8 cellular contexts compared by ENCODE assay signal in genomic region chr10:104255244-104255981, GRCh38. TPM values are rescaled to one million over a fixed set of nuclear protein-coding genes. Genes with fewer than 3 reads are reported as not detected.
DNase-seq lines count a peak whose midpoint lies in the region; ATAC-seq and TF ChIP-seq lines count a peak whose summit lies in the region.

No MANE protein-coding gene starts in this region.

- H3K4me1 ChIP-seq in Karpas-422 (ENCODE audit: low read length) (peaks cover 23% of the 10 kb centered on the region), cardiac muscle cell (ENCODE audit: low read depth) (peaks cover 41% of the 10 kb centered on the region), parathyroid adenoma (peaks cover 36% of the 10 kb centered on the region)

- H3K4me3 ChIP-seq in Karpas-422 (ENCODE audit: low read length) (peak overlapping the region; percentile 88), cardiac muscle cell (peak overlapping the region; percentile 83), parathyroid adenoma (ENCODE audit: low read depth, low read length) (peak overlapping the region; percentile 83)

- H3K36me3 ChIP-seq in Karpas-422 (ENCODE audit: insufficient read depth, low read length) (peaks cover 19% of the 10 kb centered on the region; the same call in 1 of the 2 replicates), cardiac muscle cell (peaks cover 6% of the 10 kb centered on the region), parathyroid adenoma (ENCODE audit: control insufficient read depth, insufficient read depth, low read length) (no peaks in the 10 kb centered on the region)

- H3K27me3 ChIP-seq in Karpas-422 (ENCODE audit: low read length) (no peaks in the 10 kb centered on the region), cardiac muscle cell (no peaks in the 10 kb centered on the region), parathyroid adenoma (ENCODE audit: control insufficient read depth, insufficient read depth, low read length) (no peaks in the 10 kb centered on the region)

- H3K9me3 Mint-ChIP-seq in activated naive CD4-positive, alpha-beta T cell treated with anti-CD3 and anti-CD28 coated beads, Interleukin-2, amount 50 U/mL, for 72 hours = peaks cover 5 to 6% of the 10 kb centered on the region in 2 donors

- H3K36me3 Mint-ChIP-seq in activated naive CD4-positive, alpha-beta T cell treated with anti-CD3 and anti-CD28 coated beads, Interleukin-2, amount 50 U/mL, for 72 hours = peaks cover 42 to 60% of the 10 kb centered on the region in 2 donors

- H4K20me1 ChIP-seq in Karpas-422 (ENCODE audit: insufficient read depth, low read depth, low read length) = no peaks in the 10 kb centered on the region; the same call in 1 of the 2 replicates

- H3K9ac ChIP-seq in Karpas-422 (ENCODE audit: low read length) (peak overlapping the region; percentile 96), parathyroid adenoma (peak overlapping the region; percentile 94)

- no peak overlapping the region; the same call in 1 of the 2 replicates for H2AFZ ChIP-seq in Karpas-422 (ENCODE audit: low read length)
- peak overlapping the region; percentile 98 for H2AFZ ChIP-seq in parathyroid adenoma

- H3K9me3 ChIP-seq in Karpas-422 (ENCODE audit: low read length) (no peaks in the 10 kb centered on the region), cardiac muscle cell (ENCODE audit: low read depth) (no peaks in the 10 kb centered on the region), parathyroid adenoma (ENCODE audit: control insufficient read depth, low read length) (no peaks in the 10 kb centered on the region)

- H3K27ac Mint-ChIP-seq in activated naive CD4-positive, alpha-beta T cell treated with anti-CD3 and anti-CD28 coated beads, Interleukin-2, amount 50 U/mL, for 72 hours = peak overlapping the region; percentile 95 to 96

- H3K4me2 ChIP-seq in Karpas-422 (ENCODE audit: low read depth, low read length, poor library complexity, severe bottlenecking) (peak overlapping the region; percentile 95), parathyroid adenoma (ENCODE audit: low read length) (peak overlapping the region; percentile 85)

- TF ChIP-seq CTCF in GM20000 (IDR thresholded peaks at IDR 0.05; ENCODE audit: extremely low read depth, missing control alignments) (no peak), cardiac muscle cell (IDR thresholded peaks at IDR 0.05; ENCODE audit: low read depth, low read length) (no peak), parathyroid adenoma (IDR thresholded peaks at IDR 0.05) (no peak)

- H3K27ac ChIP-seq in Karpas-422 (ENCODE audit: low read length) (peak overlapping the region; percentile 25; the same call in 1 of the 2 replicates), cardiac muscle cell (peak overlapping the region; percentile 71), parathyroid adenoma (peak overlapping the region; percentile 90)

- H3K9me2 ChIP-seq in Karpas-422 (replicated peaks; ENCODE audit: insufficient read depth, low read length) = no peaks in the 10 kb centered on the region

- H3K79me2 ChIP-seq in Karpas-422 (ENCODE audit: low read length) = peaks cover 56% of the 10 kb centered on the region
- peaks cover 6% of the 10 kb centered on the region for H3K79me2 ChIP-seq in parathyroid adenoma

- ATAC-seq in activated naive CD4-positive, alpha-beta T cell treated with anti-CD3 and anti-CD28 coated beads, Interleukin-2, amount 50 U/mL, for 72 hours = peak; percentile 82 to 85

- in situ Hi-C loops in Caki2 (cut with HindIII; ENCODE audit: low pct_unique_long_range_greater_than_20kb, low sequenced_read_pairs) = no loop called here

- peak; percentile 23 for DNase-seq in Caki2 (ENCODE audit: low read depth)
- peak; percentile 54 for DNase-seq in GM20000 (ENCODE audit: low spot score)
- DNase-seq in Karpas-422 = peak; percentile 67
- peak in 1 of 2 donors; percentile 19 for DNase-seq in activated naive CD4-positive, alpha-beta T cell treated with anti-CD3 and anti-CD28 coated beads, Interleukin-2, amount 50 U/mL, for 72 hours (ENCODE audit: low spot score in 2 of 2)
- peak in 1 of 2 donors; percentile 60 for DNase-seq in cardiac muscle cell (ENCODE audit: low read depth in 1 of 2, low spot score in 1 of 2)
- no peak for DNase-seq in NK-92 (lab: John Stamatoyannopoulos, UW; ENCODE audit: unreplicated experiment)
- no peak for DNase-seq in activated CD8-positive, alpha-beta memory T cell treated with anti-CD3 and anti-CD28 coated beads for 24 hours

RNA-seq across cellular contexts. Expression of gene GSTO1, which starts 0.7 kb away (rescaled TPM):
- total RNA-seq in Caki2 (2014; rRNA removed; shearing (Covaris generic); ENCODE audit: low replicate concordance) = 96.6 and 108 TPM in 2 replicates
- 72.6 and 86.4 TPM in 2 replicates for total RNA-seq in Karpas-422 (2014; rRNA removed; shearing (Covaris generic); ENCODE audit: low replicate concordance)
- total RNA-seq in activated naive CD4-positive, alpha-beta T cell treated with anti-CD3 and anti-CD28 coated beads, Interleukin-2, amount 50 U/mL, for 72 hours = 100 to 1,000 TPM; 232 to 431 TPM
- total RNA-seq in cardiac muscle cell = 80.5 and 111 TPM in 2 replicates
- polyA plus RNA-seq in cardiac muscle cell = 245 and 260 TPM in 2 replicates

RNA-seq across cellular contexts. Expression of gene GSTO2, which starts 13.6 kb away (rescaled TPM):
- 2.8 and 15.1 TPM in 2 replicates for total RNA-seq in Caki2 (2014; rRNA removed; shearing (Covaris generic); ENCODE audit: low replicate concordance)
- 0.43 and 1.3 TPM in 2 replicates for total RNA-seq in Karpas-422 (2014; rRNA removed; shearing (Covaris generic); ENCODE audit: low replicate concordance)
- total RNA-seq in activated naive CD4-positive, alpha-beta T cell treated with anti-CD3 and anti-CD28 coated beads, Interleukin-2, amount 50 U/mL, for 72 hours = 1 to 10 TPM; 1.4 to 1.6 TPM
- total RNA-seq in cardiac muscle cell = 1.7 and 2.2 TPM in 2 replicates
- 3.0 and 5.1 TPM in 2 replicates for polyA plus RNA-seq in cardiac muscle cell

RNA-seq across cellular contexts. Expression of gene CFAP43, which starts 23.2 kb away (rescaled TPM):
- 1.1 and 2.7 TPM in 2 replicates for total RNA-seq in Caki2 (2014; rRNA removed; shearing (Covaris generic); ENCODE audit: low replicate concordance)
- 0.07 and 0.18 TPM in 2 replicates for total RNA-seq in Karpas-422 (2014; rRNA removed; shearing (Covaris generic); ENCODE audit: low replicate concordance)
- total RNA-seq in activated naive CD4-positive, alpha-beta T cell treated with anti-CD3 and anti-CD28 coated beads, Interleukin-2, amount 50 U/mL, for 72 hours = under 1 TPM in 1 of 2 donors, not detected in 1; 0.19 TPM
- 0.36 and 2.0 TPM in 2 replicates for total RNA-seq in cardiac muscle cell
- polyA plus RNA-seq in cardiac muscle cell = 0.67 and 1.9 TPM in 2 replicates

Comparison
In these comparisons a context has a peak if more than half of its experiments do, and no peak if none do; other contexts are left out.
1. DNase-seq: peak in Caki2 (single experiment), GM20000 (single experiment) and Karpas-422 (single experiment); none in NK-92 (single experiment) and activated CD8-positive, alpha-beta memory T cell treated with anti-CD3 and anti-CD28 coated beads for 24 hours (single experiment).
2. H3K27ac ChIP-seq: peak in every context shown above with its lines; median percentile 90 in parathyroid adenoma; 71 in cardiac muscle cell; 25 in Karpas-422.
3. Peak in every context shown above with its lines, with median percentiles within 50 percentile points of each other: H3K4me3 ChIP-seq.